In the genomic region with DNA sequence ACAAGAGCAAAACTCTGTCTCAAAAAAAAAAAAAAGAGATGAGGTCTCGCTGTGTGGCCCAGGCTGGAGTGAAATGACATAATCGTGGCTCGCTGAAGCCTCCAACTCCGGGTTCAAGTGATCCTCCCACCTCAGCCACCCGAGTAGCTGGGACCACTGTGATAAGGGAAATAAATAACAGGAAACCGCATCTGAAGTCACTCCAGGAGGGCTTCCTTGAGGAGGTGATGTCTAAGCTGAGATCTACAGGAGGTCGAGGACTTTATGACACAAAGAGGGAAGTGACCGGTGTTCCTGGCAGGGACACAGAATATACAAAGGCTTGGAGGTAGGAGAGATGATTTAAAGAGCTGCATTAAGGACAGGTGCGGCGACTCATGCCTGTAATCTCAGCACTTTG, we compare ENCODE assay signal across 1 cellular context.
TF ChIP-seq lines count a peak whose summit lies in the region.

No MANE protein-coding gene starts in this region.

TF ChIP-seq in HepG2, 621 proteins besides CTCF, POLR2A, EP300 and RAD21:
- TF ChIP-seq ZNF496 (CRISPR knock-in tag; IDR thresholded peaks at IDR 0.05; ENCODE audit: insufficient replicate concordance): no peak
TF ChIP-seq in HepG2: peak in this region for 0.
